ENCODE assay signal across 12 cellular contexts in the genomic region with DNA sequence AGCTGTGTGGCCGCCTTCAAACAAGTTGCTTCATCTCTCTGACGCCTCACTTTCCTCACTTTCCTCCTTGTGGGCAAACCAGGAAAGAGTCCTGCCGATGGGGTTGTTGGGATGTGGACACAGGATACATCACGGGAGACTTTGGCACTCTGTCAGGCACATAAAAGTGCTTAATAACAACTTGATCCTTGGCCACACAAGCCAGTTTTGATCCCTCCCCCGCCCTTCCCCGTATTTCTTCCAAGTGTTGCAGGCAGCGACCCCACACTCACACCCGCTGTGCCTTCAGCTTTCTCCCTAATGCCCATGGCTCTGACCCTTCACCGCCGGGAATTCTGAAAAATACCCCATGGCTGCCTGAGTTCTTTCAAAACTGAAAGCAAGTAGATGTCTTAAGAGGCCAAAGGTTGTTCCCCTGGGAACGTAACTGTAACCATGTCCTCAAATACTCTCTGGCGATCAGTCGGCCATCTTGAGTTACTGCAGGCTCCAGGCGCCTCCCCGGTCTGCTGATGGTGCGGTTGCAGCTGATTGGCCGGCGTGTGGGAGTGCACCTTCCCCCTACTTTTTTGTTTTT. TPM values are rescaled to one million over a fixed set of nuclear protein-coding genes. Genes with fewer than 3 reads are reported as not detected.
A peak's percentile ranks its signal among the peaks of the same experiment; 100 is the strongest.
DNase-seq lines count a peak whose midpoint lies in the region; ATAC-seq and TF ChIP-seq lines count a peak whose summit lies in the region.
"Had no signal": no experiment of that assay in that cellular context is flagged by ENCODE, and none has a peak within 500 bp of the region (broad histone marks: within the 10 kb centered on the region; RNA-seq: fewer than 3 reads in every experiment).

No MANE protein-coding gene starts in this region.

- no peaks in the 10 kb centered on the region for H3K4me1 ChIP-seq in esophagus (ENCODE audit: control insufficient read depth in 2 of 2, insufficient read depth in 2 of 2, low read length in 1 of 2)
- no peaks in the 10 kb centered on the region for H3K4me1 ChIP-seq in mesenchymal stem cell (ENCODE audit: control insufficient read depth, insufficient read depth, low read depth, low read length)
- peaks cover 0 to 10% (median 0%) of the 10 kb centered on the region in 4 donors for H3K4me1 ChIP-seq in upper lobe of left lung

- no peak overlapping the region for H3K18ac ChIP-seq in mesenchymal stem cell (ENCODE audit: low read depth in 1 of 2, low read length in 2 of 2)

- H3K9ac ChIP-seq in mesenchymal stem cell (ENCODE audit: low read length), result no peak overlapping the region

- H3K36me3 ChIP-seq in esophagus (ENCODE audit: control insufficient read depth in 2 of 2, insufficient read depth in 2 of 2, low read length in 1 of 2) (no peaks in the 10 kb centered on the region), mesenchymal stem cell (ENCODE audit: control insufficient read depth in 1 of 2, insufficient read depth in 2 of 2, low read depth in 1 of 2, low read length in 2 of 2) (no peaks in the 10 kb centered on the region), upper lobe of left lung (no peaks in the 10 kb centered on the region)

- H4K8ac ChIP-seq in mesenchymal stem cell (ENCODE audit: low read length), result no peak overlapping the region

- H2BK15ac ChIP-seq in mesenchymal stem cell (ENCODE audit: low read depth, poor library complexity, severe bottlenecking), result no peak overlapping the region

- no peak overlapping the region for H2AFZ ChIP-seq in mesenchymal stem cell (ENCODE audit: low read depth, low read length)

- no peak overlapping the region for H2BK5ac ChIP-seq in mesenchymal stem cell (ENCODE audit: low read depth, low read length, poor library complexity, severe bottlenecking)

- peak; percentile 40 for DNase-seq in DMS53 (lab: John Stamatoyannopoulos, UW)
- DNase-seq in DMS53 treated with DMSO at 0.1 percent for 48 hours (lab: John Stamatoyannopoulos, UW; ENCODE audit: unreplicated experiment), result no peak
- DNase-seq in mesenchymal stem cell, result peak; percentile 85
- DNase-seq in upper lobe of left lung, result no peak
- DNase-seq: activated CD4-positive, alpha-beta T cell treated with anti-CD3 and anti-CD28 coated beads for 1 hour; amniotic stem cell; hypothalamus; Kasumi-1 had no signal

- no peaks in the 10 kb centered on the region for H3K79me1 ChIP-seq in mesenchymal stem cell (replicated peaks; ENCODE audit: low read length, poor library complexity, severe bottlenecking)

- TF ChIP-seq CTCF in upper lobe of left lung (IDR thresholded peaks at IDR 0.05), result peak in 2 of 6 experiments; percentile 11 to 26

- H2BK120ac ChIP-seq in mesenchymal stem cell (ENCODE audit: low read depth, low read length), result no peak overlapping the region

- no peak for TF ChIP-seq EP300 in upper lobe of left lung (IDR thresholded peaks at IDR 0.05)

- H3K4me2 ChIP-seq in mesenchymal stem cell (ENCODE audit: low read length, poor library complexity, severe bottlenecking), result no peak overlapping the region

- H3K4ac ChIP-seq in mesenchymal stem cell (ENCODE audit: low read depth in 1 of 2, low read length in 2 of 2), result no peak overlapping the region

- no peak overlapping the region for H3K14ac ChIP-seq in mesenchymal stem cell (ENCODE audit: low read length in 2 of 2)

- H2BK12ac ChIP-seq in mesenchymal stem cell (ENCODE audit: low read length in 2 of 2), result no peak overlapping the region

- 66 to 68% methylated on average over 18 of the region's 18 CpGs for WGBS in esophagus, 2 donors
- WGBS in mesenchymal stem cell, result 88% methylated on average over 16 of the region's 18 CpGs
- 59 to 66% methylated on average over 18 of the region's 18 CpGs for WGBS in upper lobe of left lung, 2 donors

- H2AK5ac ChIP-seq in mesenchymal stem cell (ENCODE audit: low read length, severe bottlenecking), result no peak overlapping the region

- H4K91ac ChIP-seq in mesenchymal stem cell (ENCODE audit: low read length), result no peak overlapping the region

- H3K23ac ChIP-seq in mesenchymal stem cell (ENCODE audit: low read length in 2 of 2), result no peak overlapping the region

- H3K27ac ChIP-seq in esophagus (ENCODE audit: low read depth in 2 of 2, low read length in 1 of 2), result peak overlapping the region; percentile 43 to 56
- H3K27ac ChIP-seq in mesenchymal stem cell (ENCODE audit: low read length, poor library complexity, severe bottlenecking), result no peak overlapping the region
- peak overlapping the region; percentile 35 to 67 (median 64) for H3K27ac ChIP-seq in upper lobe of left lung

- H3K4me3 ChIP-seq in esophagus (ENCODE audit: low read depth in 1 of 2, low read length in 2 of 2), result no peak overlapping the region
- H3K4me3 ChIP-seq in mesenchymal stem cell (ENCODE audit: insufficient read depth in 1 of 2, low read depth in 1 of 2, low read length in 2 of 2), result peak overlapping the region in 1 of 2 experiments; percentile 45
- H3K4me3 ChIP-seq in upper lobe of left lung, result peak overlapping the region in 2 of 4 donors; percentile 7 to 21

- no peak for TF ChIP-seq POLR2A in upper lobe of left lung (IDR thresholded peaks at IDR 0.05)

- H3K9me3 ChIP-seq in esophagus (ENCODE audit: control insufficient read depth in 2 of 2, insufficient read depth in 1 of 2, low read depth in 1 of 2, low read length in 1 of 2) (no peaks in the 10 kb centered on the region), mesenchymal stem cell (ENCODE audit: control insufficient read depth, low read length) (no peaks in the 10 kb centered on the region), upper lobe of left lung (no peaks in the 10 kb centered on the region)

- ATAC-seq in upper lobe of left lung (ENCODE audit: low FRiP score in 2 of 2) (no peak), GM19467 (IDR thresholded peaks at IDR 0.05; ENCODE audit: unreplicated experiment) (no peak), HG03159 (IDR thresholded peaks at IDR 0.05; ENCODE audit: unreplicated experiment) (no peak), HG02970 (IDR thresholded peaks at IDR 0.05; ENCODE audit: low FRiP score, unreplicated experiment) (no peak)

- no peaks in the 10 kb centered on the region for H3K27me3 ChIP-seq in esophagus (ENCODE audit: control insufficient read depth in 1 of 2, insufficient read depth in 2 of 2, low read length in 2 of 2)
- H3K27me3 ChIP-seq in mesenchymal stem cell (ENCODE audit: control insufficient read depth in 1 of 2, insufficient read depth in 1 of 2, low read length in 2 of 2), result peaks cover 0 to 26% of the 10 kb centered on the region in 2 experiments
- H3K27me3 ChIP-seq in upper lobe of left lung, result no peaks in the 10 kb centered on the region

RNA-seq across cellular contexts. Expression of a gene that starts 59.8 kb away (rescaled TPM):
- polyA plus RNA-seq in esophagus, result 10 to 100 TPM; 10.6 to 11.6 TPM
- polyA plus RNA-seq in mesenchymal stem cell (2013, experiment 1 of 2), result 0.48 TPM
- 0.42 TPM for polyA plus RNA-seq in mesenchymal stem cell (2013, experiment 2 of 2)
- 10 to 100 TPM in 3 of 6 donors, 1 to 10 TPM in 3; 4.3 to 13.6 (median 10.0) TPM for total RNA-seq in upper lobe of left lung

Comparison
In these comparisons a context has a peak if more than half of its experiments do, and no peak if none do; other contexts are left out.
1. DNase-seq: peak in DMS53 (single experiment) and mesenchymal stem cell (single experiment); none in DMS53 treated with DMSO at 0.1 percent for 48 hours (single experiment) and upper lobe of left lung (0 of 2).